8 cellular contexts compared by ENCODE assay signal in the genomic region with DNA sequence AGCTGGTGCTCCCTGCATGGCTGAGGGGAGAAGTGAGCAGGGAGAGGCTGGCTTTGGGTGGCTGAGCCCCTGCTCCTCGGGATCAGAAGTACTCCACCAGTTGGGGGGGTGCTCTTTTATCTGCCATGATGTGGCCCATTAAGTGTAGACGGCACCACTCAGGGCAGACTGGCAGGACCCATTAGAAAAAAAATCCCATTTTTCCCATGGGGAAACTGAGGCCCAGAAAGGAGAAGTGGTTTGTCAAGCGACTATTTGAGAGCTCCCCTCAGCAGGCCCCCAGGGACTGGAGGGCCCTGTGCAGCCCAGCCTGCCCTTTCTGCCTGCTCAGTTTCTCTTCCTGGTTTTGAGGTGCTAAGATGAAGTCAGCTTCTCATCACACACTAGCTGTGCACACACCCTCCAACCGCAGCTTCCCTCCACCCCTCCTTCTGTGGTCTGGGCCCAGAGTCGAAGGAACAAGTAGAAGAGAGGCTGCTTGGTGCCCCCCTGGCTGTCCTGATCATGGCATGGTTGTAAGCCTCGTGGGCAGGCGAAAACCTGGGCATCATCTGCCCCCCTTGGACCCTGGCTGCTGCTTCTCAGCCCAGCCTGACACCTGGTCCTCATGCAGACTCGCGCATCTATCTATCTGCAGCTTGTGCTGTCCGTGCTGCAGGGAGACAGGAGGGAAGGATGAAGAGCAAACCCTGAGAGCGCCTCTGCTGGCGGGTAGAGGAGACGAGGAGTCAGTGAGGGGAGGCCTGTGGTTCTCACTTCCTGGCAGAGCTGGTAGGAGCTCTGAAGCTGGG.
DNase-seq lines count a peak whose midpoint lies in the region; TF ChIP-seq lines count a peak whose summit lies in the region.

No MANE protein-coding gene starts in this region.

- DNase-seq in HEK293T (ENCODE audit: extremely low spot score) (peak; percentile 81), NCI-H1048 (lab: John Stamatoyannopoulos, UW) (peak; percentile 7), dedifferentiated amniotic fluid mesenchymal stem cell (ENCODE audit: extremely low spot score) (peak; percentile 38), medulla oblongata (ENCODE audit: extremely low spot score) (peak; percentile 89), cortex of kidney (lab: John Stamatoyannopoulos, UW) (no peak)
- peak; percentile 83 for DNase-seq in activated CD4-positive, alpha-beta T cell treated with anti-CD3 and anti-CD28 coated beads, Interleukin-2, amount 50 U/mL, for 1 hour
- peak; percentile 94 for DNase-seq in stimulated activated CD8-positive, alpha-beta memory T cell treated with anti-CD3 and anti-CD28 coated beads, Interleukin-4, amount 100 ng/mL, for 48 hours

- POLR2A ChIA-PET in HEK293T (lab: Yijun Ruan, JAX), result interaction anchor here (0.6 to 1.8 kb wide), 6 partner anchors 10 to 664 kb away, joined by 3 to 5 read pairs (median 4); a partner anchor contains a TSS

- CTCF ChIA-PET in HEK293T (lab: Yijun Ruan, JAX), result interaction anchor here (0.6 to 3.0 kb wide), 19 partner anchors 8 to 398 kb away, joined by 3 to 43 read pairs (median 3); a partner anchor contains a TSS

- TF ChIP-seq CTCF in GM12873 (IDR thresholded peaks at IDR 0.05; ENCODE audit: insufficient read depth, low read depth, low read length, missing control alignments), result peak; percentile 92

TF ChIP-seq in HEK293T, 16 proteins besides CTCF, POLR2A, EP300 and RAD21:
- TF ChIP-seq FOXM1 (IDR thresholded peaks at IDR 0.05; ENCODE audit: borderline replicate concordance) (no peak), LEF1 (IDR thresholded peaks at IDR 0.05; ENCODE audit: borderline replicate concordance) (no peak), L3MBTL2 (conservative IDR thresholded peaks at IDR 0.05) (no peak)
